ENCODE assay signal across 13 cellular contexts in genomic region chr6:1597121-1597744, GRCh38. TPM values are rescaled to one million over a fixed set of nuclear protein-coding genes. Genes with fewer than 3 reads are reported as not detected.
"Had no signal": no experiment of that assay in that cellular context is flagged by ENCODE, and none has a peak within 500 bp of the region (broad histone marks: within the 10 kb centered on the region; RNA-seq: fewer than 3 reads in every experiment).

No MANE protein-coding gene starts in this region.

- H3K27ac Mint-ChIP-seq: activated CD8-positive, alpha-beta T cell treated with anti-CD3 and anti-CD28 coated beads, Interleukin-2, amount 10 ng/mL, durations not matched to agents 7 days and 5 days; activated T-helper 1 cell treated with anti-CD3 and anti-CD28 coated beads, Interleukin-12 subunit alpha, Interleukin-12 subunit beta, Interleukin-2, Interleukin-4 antibody, amounts not matched to agents 30 ng/mL and 10 ng/mL and 1 ng/mL, durations not matched to agents 14 hours and 24 hours and 36 hours; T-cell had no signal

- H3K9me3 Mint-ChIP-seq: activated T-helper 1 cell treated with anti-CD3 and anti-CD28 coated beads, Interleukin-12 subunit alpha, Interleukin-12 subunit beta, Interleukin-2, Interleukin-4 antibody, amounts not matched to agents 30 ng/mL and 10 ng/mL and 1 ng/mL, durations not matched to agents 14 hours and 24 hours and 36 hours; neural crest cell; T-cell had no signal

- H3K4me3 Mint-ChIP-seq: activated CD8-positive, alpha-beta T cell treated with anti-CD3 and anti-CD28 coated beads, Interleukin-2, amount 10 ng/mL, durations not matched to agents 7 days and 5 days; activated T-helper 1 cell treated with anti-CD3 and anti-CD28 coated beads, Interleukin-12 subunit alpha, Interleukin-12 subunit beta, Interleukin-2, Interleukin-4 antibody, amounts not matched to agents 30 ng/mL and 10 ng/mL and 1 ng/mL, durations not matched to agents 14 hours and 24 hours and 36 hours; neural crest cell; T-cell had no signal

- H3K9me3 ChIP-seq: tibial artery had no signal

- H3K36me3 Mint-ChIP-seq: T-cell had no signal

- DNase-seq: activated CD4-positive, alpha-beta T cell treated with anti-CD3 and anti-CD28 coated beads for 48 hours; activated CD8-positive, alpha-beta memory T cell treated with anti-CD3 and anti-CD28 coated beads, Interleukin-2, amount 50 U/mL, for 48 hours; activated CD8-positive, alpha-beta T cell treated with anti-CD3 and anti-CD28 coated beads, Interleukin-2, amount 10 ng/mL, durations not matched to agents 7 days and 5 days; activated naive CD4-positive, alpha-beta T cell; aorta; foreskin melanocyte; head of caudate nucleus; mesenchymal stem cell; stimulated activated CD4-positive, alpha-beta T cell treated with anti-CD3 and anti-CD28 coated beads, Interleukin-4, amount 100 ng/mL, for 4 hours; T-cell; tibial artery had no signal

- H3K36me3 ChIP-seq: tibial artery had no signal

- H3K27ac ChIP-seq: tibial artery had no signal

RNA-seq across cellular contexts. Expression of gene FOXC1, which starts 12.5 kb away (rescaled TPM):
- total RNA-seq: activated CD8-positive, alpha-beta T cell treated with anti-CD3 and anti-CD28 coated beads, Interleukin-2, amount 10 ng/mL, durations not matched to agents 7 days and 5 days had no signal
